Comparison of ENCODE assay signal across 1 cellular context in genomic region chr10:70918851-70919530, GRCh38.
TF ChIP-seq lines count a peak whose summit lies in the region.

No MANE protein-coding gene starts in this region.

TF ChIP-seq in H1, 55 proteins besides CTCF, POLR2A, EP300 and RAD21:
- TF ChIP-seq NANOG (IDR thresholded peaks at IDR 0.05; ENCODE audit: insufficient read depth, low read depth, low read length, poor library complexity, severe bottlenecking) (no peak), FOSL1 (IDR thresholded peaks at IDR 0.05; ENCODE audit: insufficient read depth, low read depth, low read length) (no peak), CREB1 (IDR thresholded peaks at IDR 0.05) (no peak), ZNF274 (IDR thresholded peaks at IDR 0.05; ENCODE audit: borderline replicate concordance, extremely low read depth, low read length) (no peak), TBP (IDR thresholded peaks at IDR 0.05; ENCODE audit: low read depth, low read length) (no peak), KDM5A (IDR thresholded peaks at IDR 0.05; ENCODE audit: low read length) (no peak), SP2 (IDR thresholded peaks at IDR 0.05; ENCODE audit: low read length) (no peak), SP4 (IDR thresholded peaks at IDR 0.05; ENCODE audit: low read length) (no peak), SIX5 (IDR thresholded peaks at IDR 0.05; ENCODE audit: low read depth, low read length) (no peak), RBBP5 (IDR thresholded peaks at IDR 0.05; ENCODE audit: borderline replicate concordance, low read depth, low read length) (no peak)
